ENCODE assay signal across 28 cellular contexts in genomic region chr2:134458950-134459349, GRCh38.
"Had no signal": no experiment of that assay in that cellular context is flagged by ENCODE, and none has a peak within 500 bp of the region (broad histone marks: within the 10 kb centered on the region; RNA-seq: fewer than 3 reads in every experiment).

No MANE protein-coding gene starts in this region.

- FAIRE-seq: colon, keratinocyte, pancreas had no signal

- H3K27ac ChIP-seq: dorsolateral prefrontal cortex, epithelial cell of prostate, gastrocnemius medialis, lower lobe of right lung, neutrophil, pancreas, sigmoid colon, thoracic aorta, tibial nerve, upper lobe of left lung, uterus had no signal

- H3K36me3 Mint-ChIP-seq: mesothelial cell of epicardium; natural killer cell treated with Interleukin-12 subunit alpha and Interleukin-12 subunit beta and Interleukin-15 and Interleukin-18, amount 100 ng/mL, for 72 hours had no signal

- H3K27me3 Mint-ChIP-seq: naive B cell; natural killer cell treated with Interleukin-12 subunit alpha and Interleukin-12 subunit beta and Interleukin-15 and Interleukin-18, amount 100 ng/mL, for 72 hours; progenitor cell of endocrine pancreas had no signal

- ATAC-seq: esophagus mucosa; gastrocnemius medialis; left ventricle myocardium superior; lower lobe of right lung; natural killer cell treated with Interleukin-12 subunit alpha and Interleukin-12 subunit beta and Interleukin-15 and Interleukin-18, amount 100 ng/mL, for 72 hours; pancreas; stimulated activated effector memory CD8-positive, alpha-beta T cell treated with anti-CD3 and anti-CD28 coated beads, Interleukin-12 subunit alpha, Interleukin-12 subunit beta, amount 100 ng/mL, for 72 hours had no signal

- H3K27me3 ChIP-seq: dorsolateral prefrontal cortex, gastrocnemius medialis, neutrophil, pancreas, sigmoid colon, tibial nerve, upper lobe of left lung, uterus had no signal

- DNase-seq: effector CD4-positive, alpha-beta T cell; foreskin fibroblast; gastrocnemius medialis; left ventricle myocardium superior; lower lobe of right lung; mucosa of descending colon; naive B cell; sigmoid colon; stimulated activated CD4-positive, alpha-beta T cell treated with anti-CD3 and anti-CD28 coated beads, Interleukin-2, amount 100 ng/mL, for 24 hours; stimulated activated CD4-positive, alpha-beta T cell treated with anti-CD3 and anti-CD28 coated beads, Interleukin-4, amount 100 ng/mL, for 24 hours; stimulated activated naive CD4-positive, alpha-beta T cell treated with Interleukin-2 at 50 U/mL for 16 hours; stomach; upper lobe of left lung; uterus had no signal

- H3K4me1 ChIP-seq: gastrocnemius medialis, sigmoid colon, tibial nerve, uterus had no signal

- H3K9me3 ChIP-seq: gastrocnemius medialis, lower lobe of right lung, mucosa of descending colon, neutrophil, pancreas, sigmoid colon, stomach, thoracic aorta, tibial nerve, upper lobe of left lung, uterus had no signal

- H3K36me3 ChIP-seq: gastrocnemius medialis, pancreas, sigmoid colon, thoracic aorta, uterus had no signal

- H3K4me3 Mint-ChIP-seq: mesothelial cell of epicardium; natural killer cell treated with Interleukin-12 subunit alpha and Interleukin-12 subunit beta and Interleukin-15 and Interleukin-18, amount 100 ng/mL, for 72 hours; neural crest cell; stimulated activated effector memory CD8-positive, alpha-beta T cell treated with anti-CD3 and anti-CD28 coated beads, Interleukin-12 subunit alpha, Interleukin-12 subunit beta, amount 100 ng/mL, for 72 hours had no signal

- H3K4me1 Mint-ChIP-seq: mesothelial cell of epicardium; neural crest cell; stimulated activated effector memory CD8-positive, alpha-beta T cell treated with anti-CD3 and anti-CD28 coated beads, Interleukin-12 subunit alpha, Interleukin-12 subunit beta, amount 100 ng/mL, for 72 hours had no signal

- H3K4me3 ChIP-seq: dorsolateral prefrontal cortex, gastrocnemius medialis, lower lobe of right lung, mucosa of descending colon, pancreas, sigmoid colon, stomach, thoracic aorta, tibial nerve, upper lobe of left lung, uterus had no signal

- H3K27ac Mint-ChIP-seq: mesothelial cell of epicardium; natural killer cell treated with Interleukin-12 subunit alpha and Interleukin-12 subunit beta and Interleukin-15 and Interleukin-18, amount 100 ng/mL, for 72 hours; progenitor cell of endocrine pancreas had no signal

- H3K9me3 Mint-ChIP-seq: mesothelial cell of epicardium; naive B cell; natural killer cell treated with Interleukin-12 subunit alpha and Interleukin-12 subunit beta and Interleukin-15 and Interleukin-18, amount 100 ng/mL, for 72 hours; neural crest cell; stimulated activated effector memory CD8-positive, alpha-beta T cell treated with anti-CD3 and anti-CD28 coated beads, Interleukin-12 subunit alpha, Interleukin-12 subunit beta, amount 100 ng/mL, for 72 hours had no signal
